Comparison of ENCODE assay signal across 17 cellular contexts in genomic region chr19:28386080-28386869, GRCh38.
A peak's percentile ranks its signal among the peaks of the same experiment; 100 is the strongest.
DNase-seq lines count a peak whose midpoint lies in the region; ATAC-seq and TF ChIP-seq lines count a peak whose summit lies in the region.
"Had no signal": no experiment of that assay in that cellular context is flagged by ENCODE, and none has a peak within 500 bp of the region (broad histone marks: within the 10 kb centered on the region; RNA-seq: fewer than 3 reads in every experiment).

No MANE protein-coding gene starts in this region.

- DNase-seq in CD4-positive, CD25-positive, alpha-beta regulatory T cell, result no peak
- no peak for DNase-seq in naive thymus-derived CD4-positive, alpha-beta T cell
- DNase-seq in superior temporal gyrus (ENCODE audit: extremely low spot score) (no peak), Ammon's horn (ENCODE audit: low spot score) (no peak)
- no peak for DNase-seq in activated T-cell treated with anti-CD3 and anti-CD28 coated beads, Interleukin-2, amount 50 U/mL, for 48 hours
- DNase-seq: COR-L47, DMS53, H7, NCI-H1105, NCI-H187 treated with DMSO at 0.1 percent for 48 hours, NCI-H2171, NCI-H446 treated with DMSO at 0.1 percent for 48 hours, NCI-H748 treated with DMSO at 0.1 percent for 48 hours, SHP77 treated with DMSO at 0.1 percent for 48 hours had no signal

- H4K20me1 ChIP-seq in BLaER1, result no peaks in the 10 kb centered on the region
- no peaks in the 10 kb centered on the region for H4K20me1 ChIP-seq in SU-DHL-6 (ENCODE audit: low read depth, low read length)

- H3K27ac ChIP-seq in BLaER1, result peak overlapping the region; percentile 32
- H3K27ac ChIP-seq in CD4-positive, CD25-positive, alpha-beta regulatory T cell (ENCODE audit: insufficient read depth, low read length, poor library complexity, severe bottlenecking), result no peak overlapping the region
- no peak overlapping the region for H3K27ac ChIP-seq in SU-DHL-6 (ENCODE audit: low read depth, low read length)
- peak overlapping the region; percentile 51 for H3K27ac ChIP-seq in naive thymus-derived CD4-positive, alpha-beta T cell (ENCODE audit: low read depth, low read length)
- H3K27ac ChIP-seq: KMS-11 had no signal

- no peak overlapping the region for H2AFZ ChIP-seq in SU-DHL-6 (ENCODE audit: low read depth, low read length, severe bottlenecking)

- H3K9me3 Mint-ChIP-seq in CD4-positive, CD25-positive, alpha-beta regulatory T cell, result peaks cover 2 to 14% (median 10%) of the 10 kb centered on the region in 7 donors
- H3K9me3 Mint-ChIP-seq in naive thymus-derived CD4-positive, alpha-beta T cell, result peaks cover 5 to 21% (median 12%) of the 10 kb centered on the region in 11 donors

- no peaks in the 10 kb centered on the region for H3F3A ChIP-seq in SU-DHL-6 (ENCODE audit: insufficient read depth)

- H3K36me3 ChIP-seq in BLaER1, result no peaks in the 10 kb centered on the region
- no peaks in the 10 kb centered on the region for H3K36me3 ChIP-seq in CD4-positive, CD25-positive, alpha-beta regulatory T cell (ENCODE audit: control insufficient read depth, insufficient read depth, low read length)
- H3K36me3 ChIP-seq in SU-DHL-6 (ENCODE audit: low read length), result no peaks in the 10 kb centered on the region
- H3K36me3 ChIP-seq in naive thymus-derived CD4-positive, alpha-beta T cell (ENCODE audit: control insufficient read depth in 2 of 3, insufficient read depth in 3 of 3, low read length in 3 of 3), result no peaks in the 10 kb centered on the region

- TF ChIP-seq CTCF in SU-DHL-6 (IDR thresholded peaks at IDR 0.05; ENCODE audit: insufficient read depth, low read length, poor library complexity, severe bottlenecking), result no peak

- peak; percentile 51 to 62 for ATAC-seq in CD4-positive, CD25-positive, alpha-beta regulatory T cell (ENCODE audit: low read depth in 2 of 2)
- no peak for ATAC-seq in naive thymus-derived CD4-positive, alpha-beta T cell

- no peaks in the 10 kb centered on the region for H3K36me3 Mint-ChIP-seq in CD4-positive, CD25-positive, alpha-beta regulatory T cell
- peaks cover 0 to 49% (median 0%) of the 10 kb centered on the region in 5 donors for H3K36me3 Mint-ChIP-seq in naive thymus-derived CD4-positive, alpha-beta T cell

- H3K9me3 ChIP-seq in BLaER1, result no peaks in the 10 kb centered on the region
- H3K9me3 ChIP-seq in CD4-positive, CD25-positive, alpha-beta regulatory T cell (ENCODE audit: control insufficient read depth in 2 of 2, low read length in 2 of 2), result peaks cover 0 to 2% of the 10 kb centered on the region in 2 experiments
- no peaks in the 10 kb centered on the region for H3K9me3 ChIP-seq in SU-DHL-6 (ENCODE audit: insufficient read depth, low read length)
- H3K9me3 ChIP-seq in naive thymus-derived CD4-positive, alpha-beta T cell (ENCODE audit: control insufficient read depth in 2 of 3, low read length in 3 of 3), result no peaks in the 10 kb centered on the region

- CTCF ChIA-PET in naive thymus-derived CD4-positive, alpha-beta T cell (lab: Charles Lee), result no interaction called here

- H3K9me2 ChIP-seq in SU-DHL-6 (replicated peaks; ENCODE audit: insufficient read depth, low read length), result no peaks in the 10 kb centered on the region

- H3K9ac ChIP-seq in BLaER1, result 0 out of 2 replicates have a peak overlapping the region, but pooled peaks have one; percentile 10
- H3K9ac ChIP-seq in SU-DHL-6 (ENCODE audit: low read length), result no peak overlapping the region
- H3K9ac ChIP-seq: KMS-11 had no signal

- peak overlapping the region in 1 of 3 donors; percentile 99 for H3K27ac Mint-ChIP-seq in CD4-positive, CD25-positive, alpha-beta regulatory T cell
- H3K27ac Mint-ChIP-seq in naive thymus-derived CD4-positive, alpha-beta T cell, result peak overlapping the region in 3 of 9 donors; percentile 87 to 93 (median 93)

- peak overlapping the region in 1 of 4 donors; percentile 68 for H3K4me3 Mint-ChIP-seq in CD4-positive, CD25-positive, alpha-beta regulatory T cell
- H3K4me3 Mint-ChIP-seq in naive thymus-derived CD4-positive, alpha-beta T cell, result peak overlapping the region in 2 of 10 donors; percentile 73 to 82

- no peaks in the 10 kb centered on the region for H3K79me2 ChIP-seq in SU-DHL-6 (ENCODE audit: insufficient read depth, low read length)

- no peaks in the 10 kb centered on the region for H3K27me3 Mint-ChIP-seq in CD4-positive, CD25-positive, alpha-beta regulatory T cell
- peaks cover 0 to 6% (median 0%) of the 10 kb centered on the region in 5 donors for H3K27me3 Mint-ChIP-seq in naive thymus-derived CD4-positive, alpha-beta T cell

- H3K4me1 Mint-ChIP-seq in CD4-positive, CD25-positive, alpha-beta regulatory T cell, result no peaks in the 10 kb centered on the region
- H3K4me1 Mint-ChIP-seq in naive thymus-derived CD4-positive, alpha-beta T cell, result peaks cover 0 to 63% (median 4%) of the 10 kb centered on the region in 7 donors

- peak overlapping the region; percentile 55 for H3K4me2 ChIP-seq in BLaER1
- peak overlapping the region; percentile 11 for H3K4me2 ChIP-seq in SU-DHL-6 (ENCODE audit: low read depth, low read length, poor library complexity, severe bottlenecking)
- H3K4me2 ChIP-seq: KMS-11 had no signal

- peaks cover 11% of the 10 kb centered on the region for H3K4me1 ChIP-seq in BLaER1
- no peaks in the 10 kb centered on the region for H3K4me1 ChIP-seq in CD4-positive, CD25-positive, alpha-beta regulatory T cell (ENCODE audit: control insufficient read depth, insufficient read depth, low read length, poor library complexity, severe bottlenecking)
- H3K4me1 ChIP-seq in naive thymus-derived CD4-positive, alpha-beta T cell (ENCODE audit: control insufficient read depth in 2 of 2, insufficient read depth in 2 of 2, low read length in 2 of 2), result no peaks in the 10 kb centered on the region

- intact Hi-C loops in naive thymus-derived CD4-positive, alpha-beta T cell (cut with micrococcal nuclease), result loop anchor here in 1 of 2 donors (5.0 kb wide), 1 partner anchor 81 kb away; no protein-coding TSS in a partner anchor

- H3K27me3 ChIP-seq in BLaER1, result no peaks in the 10 kb centered on the region
- no peaks in the 10 kb centered on the region for H3K27me3 ChIP-seq in CD4-positive, CD25-positive, alpha-beta regulatory T cell (ENCODE audit: control insufficient read depth, insufficient read depth, low read length)
- no peaks in the 10 kb centered on the region for H3K27me3 ChIP-seq in SU-DHL-6 (ENCODE audit: low read length)
- H3K27me3 ChIP-seq in naive thymus-derived CD4-positive, alpha-beta T cell (ENCODE audit: control insufficient read depth in 2 of 2, insufficient read depth in 2 of 2, low read length in 2 of 2), result no peaks in the 10 kb centered on the region

- POLR2A ChIA-PET in naive thymus-derived CD4-positive, alpha-beta T cell (lab: Charles Lee), result no interaction called here

- H3K4me3 ChIP-seq in BLaER1 (no peak overlapping the region), SU-DHL-6 (ENCODE audit: insufficient read depth, low read length, poor library complexity, severe bottlenecking) (no peak overlapping the region)
- H3K4me3 ChIP-seq in CD4-positive, CD25-positive, alpha-beta regulatory T cell (ENCODE audit: low read depth, low read length), result peak overlapping the region; percentile 11
- no peak overlapping the region for H3K4me3 ChIP-seq in naive thymus-derived CD4-positive, alpha-beta T cell (ENCODE audit: low read length)

Comparison
In these comparisons a context has a peak if more than half of its experiments do, and no peak if none do; other contexts are left out.
1. H3K27ac ChIP-seq: peak in BLaER1 (single experiment) and naive thymus-derived CD4-positive, alpha-beta T cell (single experiment); none in CD4-positive, CD25-positive, alpha-beta regulatory T cell (single experiment) and SU-DHL-6 (single experiment).